In genomic region chr3:81666502-81667121, GRCh38 we compare ENCODE assay signal across 8 cellular contexts.
DNase-seq lines count a peak whose midpoint lies in the region; ATAC-seq and TF ChIP-seq lines count a peak whose summit lies in the region.

No MANE protein-coding gene starts in this region.

- H3K36me3 ChIP-seq in esophagus muscularis mucosa (peaks cover 0 to 16% (median 0%) of the 10 kb centered on the region in 4 donors), skeletal muscle satellite cell (ENCODE audit: insufficient read depth, low read length) (peaks cover 6% of the 10 kb centered on the region)

- no peak overlapping the region for H3K4me3 Mint-ChIP-seq in activated CD8-positive, alpha-beta T cell treated with anti-CD3 and anti-CD28 coated beads for 36 hours
- H3K4me3 Mint-ChIP-seq in activated CD8-positive, alpha-beta T cell treated with anti-CD3 and anti-CD28 coated beads, Interleukin-2, amount 10 ng/mL, durations not matched to agents 7 days and 5 days, result no peak overlapping the region

- H3K27me3 ChIP-seq in esophagus muscularis mucosa, result no peaks in the 10 kb centered on the region
- no peaks in the 10 kb centered on the region for H3K27me3 ChIP-seq in skeletal muscle satellite cell (ENCODE audit: control insufficient read depth, insufficient read depth, low read length)

- no peak overlapping the region for H3K4me3 ChIP-seq in esophagus muscularis mucosa
- H3K4me3 ChIP-seq in skeletal muscle satellite cell (ENCODE audit: low read length), result no peak overlapping the region

- intact Hi-C loops in activated CD8-positive, alpha-beta T cell treated with anti-CD3 and anti-CD28 coated beads for 36 hours (cut with micrococcal nuclease), result no loop called here
- intact Hi-C loops in esophagus muscularis mucosa (cut with DNase I), result loop anchor here (5.0 kb wide), 1 partner anchor 466 kb away; no protein-coding TSS in a partner anchor

- CTCF ChIA-PET in activated CD8-positive, alpha-beta T cell treated with anti-CD3 and anti-CD28 coated beads for 36 hours (lab: Charles Lee), result interaction anchor here (1.3 kb wide), 1 partner anchor 16 kb away, joined by 4 read pairs; no protein-coding TSS in a partner anchor
- CTCF ChIA-PET in activated CD8-positive, alpha-beta T cell treated with anti-CD3 and anti-CD28 coated beads, Interleukin-2, amount 10 ng/mL, durations not matched to agents 7 days and 5 days (lab: Charles Lee), result interaction anchor here (0.8 to 2.0 kb wide), 5 partner anchors 11 to 466 kb away, joined by 3 to 6 read pairs (median 4); no protein-coding TSS in a partner anchor

- H3K36me3 Mint-ChIP-seq in activated CD8-positive, alpha-beta T cell treated with anti-CD3 and anti-CD28 coated beads for 36 hours (ENCODE audit: low read depth), result peaks cover 13% of the 10 kb centered on the region
- H3K36me3 Mint-ChIP-seq in activated CD8-positive, alpha-beta T cell treated with anti-CD3 and anti-CD28 coated beads, Interleukin-2, amount 10 ng/mL, durations not matched to agents 7 days and 5 days (ENCODE audit: low read depth), result peaks cover 5% of the 10 kb centered on the region

- H3K9me3 ChIP-seq in esophagus muscularis mucosa, result no peaks in the 10 kb centered on the region
- H3K9me3 ChIP-seq in skeletal muscle satellite cell (replicated peaks; ENCODE audit: low read length), result no peaks in the 10 kb centered on the region

- ATAC-seq in activated CD8-positive, alpha-beta T cell treated with anti-CD3 and anti-CD28 coated beads for 36 hours, result no peak
- ATAC-seq in activated CD8-positive, alpha-beta T cell treated with anti-CD3 and anti-CD28 coated beads, Interleukin-2, amount 10 ng/mL, durations not matched to agents 7 days and 5 days, result no peak
- no peak for ATAC-seq in GM19035 (IDR thresholded peaks at IDR 0.05; ENCODE audit: unreplicated experiment)

- no peak overlapping the region for H3K27ac Mint-ChIP-seq in activated CD8-positive, alpha-beta T cell treated with anti-CD3 and anti-CD28 coated beads for 36 hours
- no peak overlapping the region for H3K27ac Mint-ChIP-seq in activated CD8-positive, alpha-beta T cell treated with anti-CD3 and anti-CD28 coated beads, Interleukin-2, amount 10 ng/mL, durations not matched to agents 7 days and 5 days

- no peaks in the 10 kb centered on the region for H3K27me3 Mint-ChIP-seq in activated CD8-positive, alpha-beta T cell treated with anti-CD3 and anti-CD28 coated beads for 36 hours
- H3K27me3 Mint-ChIP-seq in activated CD8-positive, alpha-beta T cell treated with anti-CD3 and anti-CD28 coated beads, Interleukin-2, amount 10 ng/mL, durations not matched to agents 7 days and 5 days (ENCODE audit: low read depth), result no peaks in the 10 kb centered on the region

- DNase-seq in activated CD8-positive, alpha-beta T cell treated with anti-CD3 and anti-CD28 coated beads for 36 hours, result no peak
- no peak for DNase-seq in activated CD8-positive, alpha-beta T cell treated with anti-CD3 and anti-CD28 coated beads, Interleukin-2, amount 10 ng/mL, durations not matched to agents 7 days and 5 days
- peak; percentile 2 for DNase-seq in NCI-H2107 (lab: John Stamatoyannopoulos, UW)
- DNase-seq in esophagus muscularis mucosa (ENCODE audit: extremely low spot score), result no peak
- DNase-seq in 8988T, result no peak
- DNase-seq in T-helper 9 cell, result no peak

- peaks cover 4% of the 10 kb centered on the region for H3K4me1 Mint-ChIP-seq in activated CD8-positive, alpha-beta T cell treated with anti-CD3 and anti-CD28 coated beads for 36 hours (ENCODE audit: low read depth)
- no peaks in the 10 kb centered on the region for H3K4me1 Mint-ChIP-seq in activated CD8-positive, alpha-beta T cell treated with anti-CD3 and anti-CD28 coated beads, Interleukin-2, amount 10 ng/mL, durations not matched to agents 7 days and 5 days (ENCODE audit: low read depth)

- POLR2A ChIA-PET in activated CD8-positive, alpha-beta T cell treated with anti-CD3 and anti-CD28 coated beads for 36 hours (lab: Charles Lee), result no interaction called here
- POLR2A ChIA-PET in activated CD8-positive, alpha-beta T cell treated with anti-CD3 and anti-CD28 coated beads, Interleukin-2, amount 10 ng/mL, durations not matched to agents 7 days and 5 days (lab: Charles Lee), result no interaction called here

- H3K4me1 ChIP-seq in esophagus muscularis mucosa, result peaks cover 0 to 7% (median 0%) of the 10 kb centered on the region in 4 donors
- peaks cover 5% of the 10 kb centered on the region for H3K4me1 ChIP-seq in skeletal muscle satellite cell (ENCODE audit: control insufficient read depth, insufficient read depth, low read length)

- no peak for TF ChIP-seq EP300 in esophagus muscularis mucosa (IDR thresholded peaks at IDR 0.05)

- H3K9me3 Mint-ChIP-seq in activated CD8-positive, alpha-beta T cell treated with anti-CD3 and anti-CD28 coated beads for 36 hours, result no peaks in the 10 kb centered on the region
- no peaks in the 10 kb centered on the region for H3K9me3 Mint-ChIP-seq in activated CD8-positive, alpha-beta T cell treated with anti-CD3 and anti-CD28 coated beads, Interleukin-2, amount 10 ng/mL, durations not matched to agents 7 days and 5 days (ENCODE audit: insufficient read depth)

- peak overlapping the region; percentile 20 for H3K9ac ChIP-seq in skeletal muscle satellite cell (ENCODE audit: low read depth, low read length)

- TF ChIP-seq POLR2A in esophagus muscularis mucosa (IDR thresholded peaks at IDR 0.05; ENCODE audit: low read depth), result no peak

- H3K4me2 ChIP-seq in skeletal muscle satellite cell (ENCODE audit: low read length), result no peak overlapping the region

- H3K27ac ChIP-seq in esophagus muscularis mucosa (replicated peaks in 1 of 4), result no peak overlapping the region

- peak; percentile 30 for TF ChIP-seq CTCF in activated CD8-positive, alpha-beta T cell treated with anti-CD3 and anti-CD28 coated beads for 36 hours (IDR thresholded peaks at IDR 0.05)
- peak; percentile 57 to 76 (median 65) for TF ChIP-seq CTCF in esophagus muscularis mucosa (IDR thresholded peaks at IDR 0.05)
